Comparison of ENCODE assay signal across 2 cellular contexts in the genomic region with DNA sequence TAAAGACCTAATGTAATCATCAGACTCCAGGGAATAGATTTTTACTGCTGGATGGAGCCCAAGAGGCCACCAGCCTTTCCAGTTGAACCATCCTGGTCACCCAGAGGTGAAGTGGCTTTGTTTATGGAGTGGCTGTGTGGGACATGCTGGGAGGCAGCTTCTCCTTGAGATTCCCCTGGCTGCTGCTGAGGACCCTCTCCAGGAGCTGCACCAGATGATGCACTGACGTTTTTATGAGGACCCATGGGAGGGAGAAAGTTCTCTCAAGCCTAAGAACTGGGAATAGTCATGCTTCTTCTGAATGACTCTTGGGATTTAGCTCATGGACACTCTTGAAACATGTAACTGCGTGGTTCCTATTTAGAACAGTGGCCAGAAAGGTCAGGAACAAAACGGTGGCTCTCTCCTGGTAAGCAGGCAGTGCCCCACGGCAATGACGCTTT.
TF ChIP-seq lines count a peak whose summit lies in the region.

No MANE protein-coding gene starts in this region.

TF ChIP-seq in SK-N-SH treated with all-trans-retinoic acid at 6 μM for 48 hours, 23 proteins besides CTCF, POLR2A, EP300 and RAD21 (continued from another document):
- TF ChIP-seq ARNTL (CRISPR knock-in tag; IDR thresholded peaks at IDR 0.05; ENCODE audit: borderline replicate concordance, low read depth) = no peak
- no peak for TF ChIP-seq ZNF8 (CRISPR knock-in tag; IDR thresholded peaks at IDR 0.05)
- 0 out of 2 replicates have a peak, but pooled peaks have one; percentile 42 for TF ChIP-seq SNAI2 (CRISPR knock-in tag; IDR thresholded peaks at IDR 0.05)
- TF ChIP-seq ZFP30 (CRISPR knock-in tag; IDR thresholded peaks at IDR 0.05) = no peak

TF ChIP-seq in SK-N-SH, 30 proteins besides CTCF, POLR2A, EP300 and RAD21 (continued from another document):
- TF ChIP-seq POLR2AphosphoS5 (IDR thresholded peaks at IDR 0.05; ENCODE audit: low read depth, low read length) = no peak
- TF ChIP-seq CHD2 (IDR thresholded peaks at IDR 0.05; ENCODE audit: low read length, partially characterized antibody) = no peak
- TF ChIP-seq JUND (IDR thresholded peaks at IDR 0.05) = no peak
- TF ChIP-seq TAF1 (IDR thresholded peaks at IDR 0.05; ENCODE audit: borderline replicate concordance, low read depth, low read length) = no peak
- TF ChIP-seq, protein P1, sequence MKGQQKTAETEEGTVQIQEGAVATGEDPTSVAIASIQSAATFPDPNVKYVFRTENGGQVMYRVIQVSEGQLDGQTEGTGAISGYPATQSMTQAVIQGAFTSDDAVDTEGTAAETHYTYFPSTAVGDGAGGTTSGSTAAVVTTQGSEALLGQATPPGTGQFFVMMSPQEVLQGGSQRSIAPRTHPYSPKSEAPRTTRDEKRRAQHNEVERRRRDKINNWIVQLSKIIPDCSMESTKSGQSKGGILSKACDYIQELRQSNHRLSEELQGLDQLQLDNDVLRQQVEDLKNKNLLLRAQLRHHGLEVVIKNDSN (IDR thresholded peaks at IDR 0.05; ENCODE audit: borderline replicate concordance, low read depth) = no peak
- no peak for TF ChIP-seq FOSL2 (IDR thresholded peaks at IDR 0.05; ENCODE audit: borderline replicate concordance, low read depth)
- TF ChIP-seq RXRA (IDR thresholded peaks at IDR 0.05; ENCODE audit: borderline replicate concordance, low read depth) = no peak
- TF ChIP-seq, protein P2, sequence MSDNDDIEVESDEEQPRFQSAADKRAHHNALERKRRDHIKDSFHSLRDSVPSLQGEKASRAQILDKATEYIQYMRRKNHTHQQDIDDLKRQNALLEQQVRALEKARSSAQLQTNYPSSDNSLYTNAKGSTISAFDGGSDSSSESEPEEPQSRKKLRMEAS (IDR thresholded peaks at IDR 0.05; ENCODE audit: low read depth) = no peak
- no peak for TF ChIP-seq YY1 (IDR thresholded peaks at IDR 0.05; ENCODE audit: low read depth)
